1 cellular context compared by ENCODE assay signal in the genomic region with DNA sequence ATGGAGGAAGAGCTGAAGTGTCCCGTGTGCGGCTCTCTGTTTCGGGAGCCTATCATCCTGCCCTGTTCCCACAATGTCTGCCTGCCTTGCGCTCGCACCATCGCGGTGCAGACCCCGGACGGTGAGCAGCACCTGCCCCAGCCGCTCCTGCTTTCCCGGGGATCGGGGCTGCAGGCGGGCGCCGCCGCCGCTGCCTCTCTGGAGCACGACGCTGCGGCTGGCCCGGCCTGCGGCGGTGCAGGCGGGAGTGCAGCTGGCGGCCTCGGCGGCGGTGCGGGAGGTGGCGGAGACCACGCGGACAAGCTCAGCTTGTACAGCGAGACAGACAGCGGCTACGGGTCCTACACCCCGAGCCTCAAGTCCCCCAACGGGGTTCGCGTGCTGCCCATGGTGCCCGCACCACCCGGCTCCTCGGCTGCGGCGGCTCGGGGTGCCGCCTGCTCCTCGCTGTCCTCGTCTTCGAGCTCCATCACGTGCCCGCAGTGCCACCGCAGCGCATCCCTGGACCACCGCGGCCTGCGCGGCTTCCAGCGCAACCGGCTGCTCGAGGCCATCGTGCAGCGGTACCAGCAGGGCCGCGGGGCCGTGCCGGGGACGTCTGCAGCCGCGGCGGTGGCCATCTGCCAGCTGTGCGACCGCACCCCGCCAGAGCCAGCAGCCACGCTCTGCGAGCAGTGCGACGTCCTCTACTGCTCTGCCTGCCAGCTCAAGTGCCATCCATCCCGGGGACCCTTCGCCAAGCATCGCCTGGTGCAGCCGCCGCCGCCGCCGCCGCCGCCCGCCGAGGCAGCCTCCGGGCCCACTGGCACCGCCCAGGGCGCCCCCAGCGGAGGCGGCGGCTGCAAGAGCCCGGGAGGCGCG.
TF ChIP-seq lines count a peak whose summit lies in the region.

No MANE protein-coding gene starts in this region.

TF ChIP-seq in GM23338, 12 proteins besides CTCF, POLR2A, EP300 and RAD21 (continued from another document):
- no peak for TF ChIP-seq ZNF462 (CRISPR knock-in tag; IDR thresholded peaks at IDR 0.05)
- TF ChIP-seq, protein P1, sequence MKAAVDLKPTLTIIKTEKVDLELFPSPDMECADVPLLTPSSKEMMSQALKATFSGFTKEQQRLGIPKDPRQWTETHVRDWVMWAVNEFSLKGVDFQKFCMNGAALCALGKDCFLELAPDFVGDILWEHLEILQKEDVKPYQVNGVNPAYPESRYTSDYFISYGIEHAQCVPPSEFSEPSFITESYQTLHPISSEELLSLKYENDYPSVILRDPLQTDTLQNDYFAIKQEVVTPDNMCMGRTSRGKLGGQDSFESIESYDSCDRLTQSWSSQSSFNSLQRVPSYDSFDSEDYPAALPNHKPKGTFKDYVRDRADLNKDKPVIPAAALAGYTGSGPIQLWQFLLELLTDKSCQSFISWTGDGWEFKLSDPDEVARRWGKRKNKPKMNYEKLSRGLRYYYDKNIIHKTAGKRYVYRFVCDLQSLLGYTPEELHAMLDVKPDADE (IDR thresholded peaks at IDR 0.05), result no peak
- no peak for TF ChIP-seq NANOG (IDR thresholded peaks at IDR 0.05; ENCODE audit: borderline replicate concordance)
- no peak for TF ChIP-seq CREB1 (CRISPR knock-in tag; IDR thresholded peaks at IDR 0.05; ENCODE audit: low read depth)
